ENCODE assay signal across 11 cellular contexts in the genomic region with DNA sequence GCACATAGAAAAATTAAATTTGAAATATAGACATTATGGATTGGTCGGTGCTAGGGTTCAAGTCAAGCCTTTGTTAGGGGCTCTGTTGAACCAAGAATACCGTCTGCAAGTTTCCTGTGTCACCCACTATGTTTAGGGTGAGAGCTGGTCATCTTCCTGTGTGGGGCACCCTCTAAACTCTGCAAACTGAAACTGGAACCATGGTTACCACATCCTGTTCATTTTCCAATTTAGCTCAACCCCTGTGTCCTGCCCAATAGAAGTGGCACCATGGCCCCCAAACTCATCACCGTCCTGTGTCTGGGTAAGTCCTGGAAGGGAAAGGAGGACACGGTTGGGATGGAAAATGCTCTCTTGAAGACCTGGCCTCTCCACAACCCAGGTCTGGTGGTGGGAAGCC. TPM values are rescaled to one million over a fixed set of nuclear protein-coding genes. Genes with fewer than 3 reads are reported as not detected.
DNase-seq lines count a peak whose midpoint lies in the region; ATAC-seq and TF ChIP-seq lines count a peak whose summit lies in the region.
"Had no signal": no experiment of that assay in that cellular context is flagged by ENCODE, and none has a peak within 500 bp of the region (broad histone marks: within the 10 kb centered on the region; RNA-seq: fewer than 3 reads in every experiment).

No MANE protein-coding gene starts in this region.

- ATAC-seq in GM19351 (IDR thresholded peaks at IDR 0.05; ENCODE audit: unreplicated experiment) (peak; percentile 51), HG03432 (IDR thresholded peaks at IDR 0.05; ENCODE audit: unreplicated experiment) (peak; percentile 67), mucosa of descending colon (no peak), GM19023 (IDR thresholded peaks at IDR 0.05; ENCODE audit: unreplicated experiment) (no peak), GM19395 (IDR thresholded peaks at IDR 0.05; ENCODE audit: unreplicated experiment) (no peak)

- in situ Hi-C loops in GM13977 (cut with MboI; ENCODE audit: low pct_unique_long_range_greater_than_20kb, low sequenced_read_pairs, unreplicated experiment), result no loop called here

- peaks cover 6 to 27% (median 19%) of the 10 kb centered on the region in 3 donors for H3K27me3 Mint-ChIP-seq in immature natural killer cell (ENCODE audit: low read depth in 3 of 3)

- H3K4me1 ChIP-seq in mucosa of descending colon (ENCODE audit: low read depth), result no peaks in the 10 kb centered on the region
- H3K4me1 ChIP-seq: testis had no signal

- no peaks in the 10 kb centered on the region for H3K36me3 ChIP-seq in mucosa of descending colon (ENCODE audit: low read depth)

- peaks cover 17 to 26% (median 21%) of the 10 kb centered on the region in 3 donors for H3K36me3 Mint-ChIP-seq in immature natural killer cell

- no peak overlapping the region for H3K4me3 ChIP-seq in mucosa of descending colon
- H3K4me3 ChIP-seq: testis had no signal

- intact Hi-C loops in mucosa of descending colon (cut with DNase I, micrococcal nuclease), result no loop called here

- peak overlapping the region; percentile 85 to 97 (median 94) for H3K27ac Mint-ChIP-seq in immature natural killer cell

- H3K9me3 ChIP-seq in mucosa of descending colon, result no peaks in the 10 kb centered on the region
- H3K9me3 ChIP-seq: testis had no signal

- peak overlapping the region; percentile 83 to 92 (median 91) for H3K4me3 Mint-ChIP-seq in immature natural killer cell

- TF ChIP-seq CTCF in GM13977 (IDR thresholded peaks at IDR 0.05; ENCODE audit: extremely low read depth, insufficient read depth, missing control alignments) (no peak), mucosa of descending colon (IDR thresholded peaks at IDR 0.05) (no peak)

- H3K4me1 Mint-ChIP-seq in immature natural killer cell, result peaks cover 88 to 89% of the 10 kb centered on the region in 2 donors

- H3K9me3 Mint-ChIP-seq in immature natural killer cell, result peaks cover 0 to 2% (median 0%) of the 10 kb centered on the region in 6 donors

- DNase-seq in GM13977 (ENCODE audit: low spot score) (peak; percentile 40), immature natural killer cell (peak; percentile 84 to 85 (median 85)), mucosa of descending colon (no peak)
- no peak for DNase-seq in activated CD8-positive, alpha-beta memory T cell treated with anti-CD3 and anti-CD28 coated beads for 24 hours
- DNase-seq: mesendoderm, testis had no signal

RNA-seq across cellular contexts. Expression of gene LAIR2, which starts 29.9 kb away (rescaled TPM):
- polyA plus RNA-seq in immature natural killer cell, result 100 to 1,000 TPM in 2 of 3 donors, 10 to 100 TPM in 1; 77.7 to 463 (median 183) TPM
- total RNA-seq in mucosa of descending colon, result not detected
- total RNA-seq: cardiac septum, testis had no signal

RNA-seq across cellular contexts. Expression of gene LILRA2, which starts 41.1 kb away (rescaled TPM):
- 1 to 10 TPM in 2 of 3 donors, under 1 TPM in 1; 0.58 to 9.7 (median 7.9) TPM for polyA plus RNA-seq in immature natural killer cell
- 1 to 10 TPM in 2 of 3 donors, under 1 TPM in 1; 0.20 to 4.9 (median 2.6) TPM for total RNA-seq in mucosa of descending colon

RNA-seq across cellular contexts. Expression of gene CDC42EP5, which starts 59.4 kb away (rescaled TPM):
- polyA plus RNA-seq in immature natural killer cell, result not detected
- 100 to 1,000 TPM; 130 to 446 (median 319) TPM for total RNA-seq in mucosa of descending colon

Comparison
In these comparisons a context has a peak if more than half of its experiments do, and no peak if none do; other contexts are left out.
1. DNase-seq: peak in GM13977 (single experiment) and immature natural killer cell (3 of 3); none in mucosa of descending colon (0 of 3) and activated CD8-positive, alpha-beta memory T cell treated with anti-CD3 and anti-CD28 coated beads for 24 hours (single experiment).
2. ATAC-seq: peak in GM19351 (single experiment) and HG03432 (single experiment); none in mucosa of descending colon (single experiment), GM19023 (single experiment) and GM19395 (single experiment).